In genomic region chr16:63690961-63691360, GRCh38 we compare ENCODE assay signal across 27 cellular contexts.
"Had no signal": no experiment of that assay in that cellular context is flagged by ENCODE, and none has a peak within 500 bp of the region (broad histone marks: within the 10 kb centered on the region; RNA-seq: fewer than 3 reads in every experiment).

No MANE protein-coding gene starts in this region.

- DNase-seq: activated CD4-positive, alpha-beta T cell treated with anti-CD3 and anti-CD28 coated beads for 36 hours; activated CD4-positive, alpha-beta T cell treated with anti-CD3 and anti-CD28 coated beads, Interleukin-2, amount 10 ng/mL, durations not matched to agents 7 days and 5 days; activated CD4-positive, alpha-beta T cell treated with anti-CD3 and anti-CD28 coated beads, Interleukin-2, amount 50 U/mL, for 48 hours; activated CD8-positive, alpha-beta memory T cell treated with anti-CD3 and anti-CD28 coated beads, Interleukin-2, amount 50 U/mL, for 4 hours; activated gamma-delta T cell treated with Interleukin-2 at 50 U/mL for 16 hours; activated naive CD4-positive, alpha-beta T cell treated with anti-CD3 and anti-CD28 coated beads for 36 hours; activated T-cell treated with anti-CD3 and anti-CD28 coated beads for 4 hours; activated T-cell treated with anti-CD3 and anti-CD28 coated beads, Interleukin-2, amount 50 U/mL, for 4 hours; adrenal gland; cerebellar nuclear complex; cortex of kidney; Kasumi-1; KG1; MG63; NCI-H1092 treated with DMSO at 0.1 percent for 48 hours; NCI-H1417; NCI-H1694; NCI-H1930; NCI-H2081 treated with DMSO at 0.1 percent for 48 hours; NCI-H69; PC-9; Right ventricle myocardium superior; SK-N-SH had no signal

- ATAC-seq: activated CD4-positive, alpha-beta T cell treated with anti-CD3 and anti-CD28 coated beads for 36 hours; activated CD4-positive, CD25-positive, alpha-beta regulatory T cell treated with anti-CD3 and anti-CD28 coated beads, Interleukin-2, amount 50 U/mL, for 24 hours; activated naive CD4-positive, alpha-beta T cell treated with anti-CD3 and anti-CD28 coated beads, Interleukin-2, amount 50 U/mL, for 72 hours; activated T-cell treated with anti-CD3 and anti-CD28 coated beads, Interleukin-2, amount 50 U/mL, for 4 hours; body of pancreas; WTC11 had no signal
